Comparison of ENCODE assay signal across 8 cellular contexts in genomic region chr17:75896360-75897075, GRCh38. TPM values are rescaled to one million over a fixed set of nuclear protein-coding genes. Genes with fewer than 3 reads are reported as not detected.
DNase-seq lines count a peak whose midpoint lies in the region; ATAC-seq, FAIRE-seq and TF ChIP-seq lines count a peak whose summit lies in the region.

TSS of gene TRIM65 (minus strand) at chr17:75896951. CDS start at chr17:75896937, 14 bp downstream.

- 1% methylated on average over 59 to 95 of the region's 95 CpGs for WGBS in pancreas, 2 donors

- H3K36me3 ChIP-seq in pancreas (peaks cover under 1 to 28% (median 10%) of the 10 kb centered on the region in 3 donors), tibial artery (peaks cover 17 to 52% (median 41%) of the 10 kb centered on the region in 3 donors)

- H3K27me3 ChIP-seq in pancreas (no peaks in the 10 kb centered on the region), tibial artery (no peaks in the 10 kb centered on the region)

- intact Hi-C loops in head of caudate nucleus (cut with DNase I) (loop anchor here (5.0 to 10.0 kb wide), 2 partner anchors 39 to 112 kb away; partner anchors contain the start of genes UNK and WBP2), pancreas (cut with DNase I) (no loop called here), tibial artery (cut with DNase I; ENCODE audit: low total_unique reads) (no loop called here)

- no peaks in the 10 kb centered on the region for H3K9me3 Mint-ChIP-seq in activated naive CD4-positive, alpha-beta T cell treated with anti-CD3 and anti-CD28 coated beads, Interleukin-2, amount 50 U/mL, for 72 hours

- H3K9me3 ChIP-seq in pancreas (no peaks in the 10 kb centered on the region), tibial artery (no peaks in the 10 kb centered on the region)

- H3K27ac ChIP-seq in pancreas, result peak within 1 kb of the TSS; percentile 81 to 95 (median 88)
- H3K27ac ChIP-seq in tibial artery, result peak within 1 kb of the TSS; percentile 90 to 98

- no peaks in the 10 kb centered on the region for H3K36me3 Mint-ChIP-seq in activated naive CD4-positive, alpha-beta T cell treated with anti-CD3 and anti-CD28 coated beads, Interleukin-2, amount 50 U/mL, for 72 hours

- H3K4me3 ChIP-seq in pancreas (peak within 1 kb of the TSS; percentile 58 to 86 (median 80)), tibial artery (peak within 1 kb of the TSS; percentile 63 to 81)

- peak within 1 kb of the TSS; percentile 61 to 66 for H3K27ac Mint-ChIP-seq in activated naive CD4-positive, alpha-beta T cell treated with anti-CD3 and anti-CD28 coated beads, Interleukin-2, amount 50 U/mL, for 72 hours

- ATAC-seq in GM21526 (IDR thresholded peaks at IDR 0.05; ENCODE audit: low FRiP score, unreplicated experiment) (peak; percentile 47), pancreas (peak; percentile 83 to 89 (median 86))
- ATAC-seq in activated naive CD4-positive, alpha-beta T cell treated with anti-CD3 and anti-CD28 coated beads, Interleukin-2, amount 50 U/mL, for 72 hours, result peak; percentile 87 to 93

- no peak for FAIRE-seq in pancreas (lab: Jason Lieb, UNC)

- DNase-seq in DMS53 (lab: John Stamatoyannopoulos, UW) (peak; percentile 91), KG1 (lab: John Stamatoyannopoulos, UW) (peak; percentile 40), SKM-1 (lab: John Stamatoyannopoulos, UW; ENCODE audit: unreplicated experiment) (peak; percentile 59), head of caudate nucleus (peak; percentile 63 to 94 (median 86)), pancreas (peak; percentile 76 to 93 (median 86)), tibial artery (peak; percentile 83 to 94)
- peak; percentile 83 to 86 for DNase-seq in activated naive CD4-positive, alpha-beta T cell treated with anti-CD3 and anti-CD28 coated beads, Interleukin-2, amount 50 U/mL, for 72 hours (ENCODE audit: low spot score in 2 of 2)

- H3K4me1 ChIP-seq in pancreas, result peaks cover 7 to 10% (median 8%) of the 10 kb centered on the region in 3 donors
- peaks cover 0 to 32% (median 21%) of the 10 kb centered on the region in 4 donors for H3K4me1 ChIP-seq in tibial artery

- TF ChIP-seq CTCF in pancreas (IDR thresholded peaks at IDR 0.05) (no peak), tibial artery (IDR thresholded peaks at IDR 0.05) (peak; percentile 26 to 48)

RNA-seq across cellular contexts. Expression of gene TRIM65, which starts in this region (rescaled TPM):
- 10 to 100 TPM; 16.2 to 31.9 TPM for total RNA-seq in activated naive CD4-positive, alpha-beta T cell treated with anti-CD3 and anti-CD28 coated beads, Interleukin-2, amount 50 U/mL, for 72 hours
- 10 to 100 TPM in 3 of 6 donors, 1 to 10 TPM in 3; 8.2 to 13.1 (median 10.3) TPM for total RNA-seq in pancreas
- polyA plus RNA-seq in pancreas, result 10 to 100 TPM in 1 of 2 donors, 1 to 10 TPM in 1; 9.8 to 12.5 TPM

Comparison
In these comparisons a context has a peak if more than half of its experiments do, and no peak if none do; other contexts are left out.
1. Peak in every context shown above with its lines: DNase-seq, ATAC-seq, H3K4me3 ChIP-seq and H3K27ac ChIP-seq.
2. DNase-seq: peak in every context shown above with its lines; median percentile 91 in DMS53; 88 in tibial artery; 86 in pancreas; 86 in head of caudate nucleus; 84 in activated naive CD4-positive, alpha-beta T cell treated with anti-CD3 and anti-CD28 coated beads, Interleukin-2, amount 50 U/mL, for 72 hours; 59 in SKM-1; 40 in KG1.
3. CTCF ChIP-seq: peak in tibial artery (2 of 2); none in pancreas (0 of 4).